In the genomic region with DNA sequence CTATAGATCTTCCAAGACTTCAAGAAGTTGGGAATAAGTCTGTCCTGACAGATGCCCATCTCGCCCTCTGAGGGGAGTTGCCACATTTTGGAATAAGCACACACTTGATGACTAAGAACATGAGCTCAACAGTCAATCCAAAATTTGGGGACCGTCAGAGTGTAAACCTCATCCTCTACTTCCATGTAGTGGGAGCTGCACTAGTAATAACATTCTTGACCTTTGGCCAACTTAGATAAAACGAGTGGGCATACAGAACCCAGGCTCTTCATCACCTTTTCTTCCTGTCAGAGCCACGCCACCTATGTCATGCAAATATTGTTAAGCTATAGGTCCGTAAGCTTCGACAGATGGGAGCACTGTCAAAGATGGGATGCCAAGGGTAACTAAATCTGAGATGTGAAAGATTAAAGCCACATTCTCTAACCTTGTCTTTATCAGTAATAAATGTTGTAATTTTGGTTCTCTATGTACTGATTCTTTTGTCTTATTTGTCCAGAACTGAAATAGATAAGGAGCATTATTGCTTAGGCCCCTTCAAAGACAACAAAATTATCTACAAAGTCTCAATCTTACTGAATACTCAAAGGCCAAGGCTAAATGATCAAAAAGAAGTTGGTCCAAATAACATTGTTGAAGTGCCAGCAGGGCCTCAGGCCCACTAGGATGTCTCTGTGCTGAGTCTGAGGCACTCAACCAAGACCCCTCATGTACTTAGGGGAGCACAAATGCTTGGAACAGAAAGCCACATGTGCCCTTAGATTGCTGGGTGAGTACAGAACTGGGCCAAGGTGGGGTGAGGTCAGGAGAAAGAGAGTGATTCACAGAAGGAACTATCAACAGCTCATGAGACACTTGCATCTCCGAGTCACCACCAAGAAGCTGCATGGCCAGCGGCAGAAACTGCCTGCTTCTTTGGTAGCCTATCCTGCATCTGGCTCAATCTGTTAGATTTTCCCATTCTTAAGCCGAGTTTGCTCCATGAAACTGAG, we compare ENCODE assay signal across 1 cellular context.
A peak's percentile ranks its signal among the peaks of the same experiment; 100 is the strongest.
TF ChIP-seq lines count a peak whose summit lies in the region.

No MANE protein-coding gene starts in this region.

TF ChIP-seq in HepG2, 621 proteins besides CTCF, POLR2A, EP300 and RAD21 (continued from another document):
- no peak for TF ChIP-seq MAFK (conservative IDR thresholded peaks at IDR 0.05 in 1 of 2, IDR thresholded peaks at IDR 0.05 in 1 of 2; ENCODE audit: low read length in 2 of 2)
- no peak for TF ChIP-seq ZNF629 (CRISPR knock-in tag; conservative IDR thresholded peaks at IDR 0.05)
- TF ChIP-seq RXRB (CRISPR knock-in tag; IDR thresholded peaks at IDR 0.05; ENCODE audit: borderline replicate concordance) = no peak
- peak; percentile 79; the same call in 1 of the 2 replicates for TF ChIP-seq NCOA2 (CRISPR knock-in tag; IDR thresholded peaks at IDR 0.05)
- peak; percentile 37; the same call in 1 of the 2 replicates for TF ChIP-seq TCF7 (IDR thresholded peaks at IDR 0.05; ENCODE audit: low read depth)
- peak; percentile 38; the same call in 1 of the 2 replicates for TF ChIP-seq ISL2 (CRISPR knock-in tag; IDR thresholded peaks at IDR 0.05)
- TF ChIP-seq NFYC (CRISPR knock-in tag; IDR thresholded peaks at IDR 0.05) = no peak
- TF ChIP-seq TBX2 (CRISPR knock-in tag; IDR thresholded peaks at IDR 0.05; ENCODE audit: borderline replicate concordance) = 0 out of 2 replicates have a peak, but pooled peaks have one; percentile 24
- TF ChIP-seq RERE (CRISPR knock-in tag; IDR thresholded peaks at IDR 0.05; ENCODE audit: low read depth) = no peak
- TF ChIP-seq ZNF660 (CRISPR knock-in tag; IDR thresholded peaks at IDR 0.05; ENCODE audit: borderline replicate concordance, low read depth) = no peak
- peak; percentile 49; the same call in 1 of the 2 replicates for TF ChIP-seq ZNF263 (CRISPR knock-in tag; IDR thresholded peaks at IDR 0.05)
- TF ChIP-seq PPARG (CRISPR knock-in tag; conservative IDR thresholded peaks at IDR 0.05) = 0 out of 2 replicates have a peak, but pooled peaks have one; percentile 38
- TF ChIP-seq HNF4A (CRISPR knock-in tag; IDR thresholded peaks at IDR 0.05) = peak; percentile 18; the same call in 1 of the 2 replicates
